ENCODE assay signal across 8 cellular contexts in the genomic region with DNA sequence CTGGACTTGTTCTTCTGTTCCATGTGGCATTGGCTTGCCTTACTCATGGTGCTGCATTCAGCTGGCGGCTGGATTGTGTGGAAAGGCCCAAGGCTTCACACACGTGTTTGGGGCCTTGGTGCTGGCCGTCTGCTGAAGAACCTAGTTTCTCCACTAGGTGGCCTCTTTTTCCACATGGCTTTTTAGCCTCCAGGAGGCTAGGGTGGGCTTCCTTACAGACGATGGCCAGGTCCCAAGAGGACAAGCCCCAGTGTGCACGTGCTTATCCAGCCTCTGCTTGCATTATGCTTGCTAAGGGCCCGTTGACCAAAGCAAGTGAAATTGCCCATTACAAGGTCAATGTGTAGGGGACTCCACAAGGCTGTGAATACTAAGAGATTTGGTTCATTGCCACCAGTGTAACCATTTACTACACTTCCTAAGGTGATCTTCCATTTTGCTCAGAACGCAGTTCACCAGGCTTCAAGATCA. TPM values are rescaled to one million over a fixed set of nuclear protein-coding genes. Genes with fewer than 3 reads are reported as not detected.
DNase-seq lines count a peak whose midpoint lies in the region; ATAC-seq, FAIRE-seq and TF ChIP-seq lines count a peak whose summit lies in the region.

No MANE protein-coding gene starts in this region.

- H3K27me3 ChIP-seq in KMS-11 (ENCODE audit: insufficient read depth, low read depth) (no peaks in the 10 kb centered on the region), K562 (ENCODE audit: control insufficient read depth in 2 of 2, insufficient read depth in 2 of 2, low read length in 2 of 2) (peaks cover 12 to 38% of the 10 kb centered on the region in 2 experiments; a peak in 4 of 5 replicates)

- H3K27ac ChIP-seq in KMS-11 (no peak overlapping the region), K562 (ENCODE audit: extremely low read depth, low read depth, low read length) (no peak overlapping the region)

- H3K27ac Mint-ChIP-seq in T-helper 17 cell = no peak overlapping the region

- H3K4me1 ChIP-seq in KMS-11 (ENCODE audit: low read depth, poor library complexity, severe bottlenecking) (no peaks in the 10 kb centered on the region), K562 (replicated peaks in 1 of 2; ENCODE audit: control insufficient read depth in 2 of 2, insufficient read depth in 2 of 2, low read length in 2 of 2) (no peaks in the 10 kb centered on the region)

- peak; percentile 85 for TF ChIP-seq CTCF in KMS-11 (conservative IDR thresholded peaks at IDR 0.05; ENCODE audit: low read depth, low read length)
- TF ChIP-seq CTCF in K562 (IDR thresholded peaks at IDR 0.05 in 2 of 3, conservative IDR thresholded peaks at IDR 0.05 in 1 of 3; ENCODE audit: insufficient read depth in 2 of 3, low read depth in 1 of 3, low read length in 3 of 3) = peak; percentile 66 to 88 (median 84)

- H3K4me2 ChIP-seq in KMS-11 = no peak overlapping the region
- no peak overlapping the region for H3K4me2 ChIP-seq in K562 (ENCODE audit: insufficient read depth, low read length)

- peaks cover 4% of the 10 kb centered on the region for H3K4me1 Mint-ChIP-seq in T-helper 17 cell

- CTCF ChIA-PET in K562 (lab: Yijun Ruan, JAX; ENCODE audit: low intra/inter-chr PET ratio) = interaction anchor here (0.6 to 1.6 kb wide), 3 partner anchors 46 to 259 kb away, joined by 3 to 8 read pairs (median 5); no protein-coding TSS in a partner anchor

- H4K20me1 ChIP-seq in KMS-11 (ENCODE audit: insufficient read depth) (no peaks in the 10 kb centered on the region), K562 (replicated peaks; ENCODE audit: control insufficient read depth, insufficient read depth, low read length) (0 out of 2 replicates have a peak, but pooled peaks cover 3% of the 10 kb centered on the region)

- H3K9me3 ChIP-seq in K562 (replicated peaks; ENCODE audit: control insufficient read depth, insufficient read depth, low read depth, low read length) (no peaks in the 10 kb centered on the region), T-helper 17 cell (ENCODE audit: control insufficient read depth, low read length, poor library complexity, severe bottlenecking) (no peaks in the 10 kb centered on the region)

- H2AFZ ChIP-seq in KMS-11 (ENCODE audit: low read depth) = no peak overlapping the region
- H2AFZ ChIP-seq in K562 (ENCODE audit: low read depth, low read length) = peak overlapping the region; percentile 52

- H3K9ac ChIP-seq in KMS-11 = no peak overlapping the region
- H3K9ac ChIP-seq in K562 (ENCODE audit: insufficient read depth in 1 of 2, low read depth in 2 of 2, low read length in 2 of 2) = no peak overlapping the region

- 3% methylated on average over 7 of the region's 7 CpGs for WGBS in K562 (ENCODE audit: insufficient coverage, low coverage, missing lambda C conversion rate)

- H3K4me3 ChIP-seq in KMS-11 (IDR thresholded peaks at IDR 0.05; ENCODE audit: insufficient read depth, low read depth, low read length) (no peak overlapping the region), K562 (no peak overlapping the region)

- peaks cover 39% of the 10 kb centered on the region for H3K27me3 Mint-ChIP-seq in T-helper 17 cell

- peaks cover 3% of the 10 kb centered on the region for H3K36me3 Mint-ChIP-seq in T-helper 17 cell (ENCODE audit: low read depth)

- no peak overlapping the region for H3K4me3 Mint-ChIP-seq in T-helper 17 cell

- BruUV-seq in K562 (replicated peaks; lab: Mats Ljungman, UMichigan) = no TSS peak

- no peak for TF ChIP-seq POLR2A in K562 (conservative IDR thresholded peaks at IDR 0.05)

- POLR2A ChIA-PET in K562 (lab: Yijun Ruan, JAX) = interaction anchor here (0.6 to 1.4 kb wide), 3 partner anchors 9 to 47 kb away, joined by 3 read pairs; no protein-coding TSS in a partner anchor

- ATAC-seq in K562 (peak; percentile 93), GM18873 (IDR thresholded peaks at IDR 0.05; ENCODE audit: low FRiP score, unreplicated experiment) (no peak), T-helper 17 cell (no peak)

- no peaks in the 10 kb centered on the region for H3K36me3 ChIP-seq in KMS-11 (ENCODE audit: insufficient read depth)
- H3K36me3 ChIP-seq in K562 (ENCODE audit: control insufficient read depth, insufficient read depth, low read length) = no peaks in the 10 kb centered on the region

- intact Hi-C loops in K562 (cut with micrococcal nuclease) = loop anchor here (2.0 kb wide), 1 partner anchor 119 kb away; no protein-coding TSS in a partner anchor

- DNase-seq in Daoy (ENCODE audit: low read depth) (peak; percentile 41), K562 (ENCODE audit: extremely low read depth in 1 of 4, low spot score in 3 of 4) (peak; percentile 59 to 73 (median 68)), lung microvascular endothelial cell (ENCODE audit: low read depth in 2 of 2) (peak; percentile 37 to 41), T-helper 17 cell (no peak), frontal cortex (ENCODE audit: low spot score in 2 of 2) (no peak)
- DNase-seq in activated CD4-positive, CD25-positive, alpha-beta regulatory T cell (lab: John Stamatoyannopoulos, UW) = no peak

- FAIRE-seq in K562 (lab: Jason Lieb, UNC) (peak; percentile 77), frontal cortex (lab: Jason Lieb, UNC) (no peak)

- H3K9me1 ChIP-seq in K562 (ENCODE audit: control insufficient read depth, insufficient read depth, low read length) = no peaks in the 10 kb centered on the region

- in situ Hi-C loops in K562 (cut with MboI) = no loop called here

- TF ChIP-seq EP300 in K562 (IDR thresholded peaks at IDR 0.05; ENCODE audit: low read length) = no peak

- H3K79me2 ChIP-seq in KMS-11 (ENCODE audit: insufficient read depth, low read depth) = no peaks in the 10 kb centered on the region
- H3K79me2 ChIP-seq in K562 (ENCODE audit: control insufficient read depth, insufficient read depth, low read length) = no peaks in the 10 kb centered on the region

- TF ChIP-seq RAD21 in K562 (CRISPR knock-in tag; conservative IDR thresholded peaks at IDR 0.05 in 1 of 2, IDR thresholded peaks at IDR 0.05 in 1 of 2) = peak; percentile 19 to 64; a peak in 2 of 4 replicates

TF ChIP-seq in K562, 482 proteins besides CTCF, POLR2A, EP300 and RAD21 (continues in another document):
- no peak for TF ChIP-seq HDAC6 (IDR thresholded peaks at IDR 0.05; ENCODE audit: low read depth, low read length)
- TF ChIP-seq PPARD (CRISPR knock-in tag; IDR thresholded peaks at IDR 0.05) = no peak
- no peak for TF ChIP-seq ZNF445 (CRISPR knock-in tag; IDR thresholded peaks at IDR 0.05; ENCODE audit: low read depth)
- TF ChIP-seq MYC (IDR thresholded peaks at IDR 0.05; ENCODE audit: low read depth, low read length) = peak; percentile 83
- no peak for TF ChIP-seq MYC (CRISPR knock-in tag; IDR thresholded peaks at IDR 0.05; ENCODE audit: borderline replicate concordance, low read depth)

RNA-seq across cellular contexts. Expression of a gene that starts 47.5 kb away (rescaled TPM):
- total RNA-seq in Daoy (2014; rRNA removed; shearing (Covaris generic)) = 0.06 and 0.80 TPM in 2 replicates
- not detected in 2 replicates for total RNA-seq in K562 (2011; cell fraction: chromatin; rRNA removed; ENCODE audit: low replicate concordance)
- 0.17 and 0.53 TPM in 2 replicates for total RNA-seq in K562 (2011; cell fraction: nucleolus; rRNA removed)
- total RNA-seq in K562 (2011; cell fraction: nucleoplasm; rRNA removed) = not detected in 2 replicates
- total RNA-seq in K562 (2014; rRNA removed) (0.08 TPM in 1 of 2 replicates, not detected in the other), K562 (2014; rRNA removed; fragmentation: Illumina TruSeq; extraction: Trizol) (not detected in 2 replicates), K562 (2015; rRNA removed; fragmentation: Illumina TruSeq; extraction: Trizol) (0.04 TPM in 1 of 2 replicates, not detected in the other), K562 (2021) (0.31 and 0.38 TPM in 2 replicates), lung microvascular endothelial cell (not detected in 2 replicates), T-helper 17 cell (1 to 10 TPM in 1 of 2 donors, under 1 TPM in 1; 0.86 to 1.8 TPM), frontal cortex (3.7 TPM)
- polyA plus RNA-seq in K562 (2011; rRNA removed) (not detected in 2 replicates), K562 (2014; fragmentation: Illumina TruSeq; extraction: Trizol) (0.10 TPM in 1 of 2 replicates, not detected in the other), K562 (2014; fragmentation: Nextera tagmentation; extraction: Ambion mirVana) (not detected), K562 (2014; rRNA removed) (0.13 and 0.43 TPM in 2 replicates)
- not detected in 2 replicates for polyA plus RNA-seq in K562 (2011; cell fraction: cytosol; rRNA removed)
- 0.04 and 0.06 TPM in 2 replicates for polyA plus RNA-seq in K562 (2011; cell fraction: nucleus; rRNA removed)
- polyA plus RNA-seq in K562 (2012) = 0.18 and 0.51 TPM in 2 replicates
- polyA minus RNA-seq in K562 (2011; rRNA and poly(A)+ RNA removed) = 0.14 TPM in 1 of 2 replicates, not detected in the other
- polyA minus RNA-seq in K562 (2011; cell fraction: cytosol; rRNA and poly(A)+ RNA removed) = not detected in 2 replicates
- polyA minus RNA-seq in K562 (2011; cell fraction: nucleus; rRNA and poly(A)+ RNA removed) = 0.22 and 0.27 TPM in 2 replicates

Comparison
In these comparisons a context has a peak if more than half of its experiments do, and no peak if none do; other contexts are left out.
1. DNase-seq: peak in Daoy (single experiment), K562 (4 of 4) and lung microvascular endothelial cell (2 of 2); none in T-helper 17 cell (0 of 3), activated CD4-positive, CD25-positive, alpha-beta regulatory T cell (0 of 4) and frontal cortex (0 of 2).